Comparison of ENCODE assay signal across 9 cellular contexts in genomic region chr16:85942659-85943058, GRCh38. TPM values are rescaled to one million over a fixed set of nuclear protein-coding genes. Genes with fewer than 3 reads are reported as not detected.
DNase-seq lines count a peak whose midpoint lies in the region; ATAC-seq and TF ChIP-seq lines count a peak whose summit lies in the region.
"Not testable (repeated sequence)": the region's sequence is repeated elsewhere in the genome, so short reads cannot be mapped to it uniquely, and the experiment has no call there.
"Had no signal": no experiment of that assay in that cellular context is flagged by ENCODE, and none has a peak within 500 bp of the region (broad histone marks: within the 10 kb centered on the region; RNA-seq: fewer than 3 reads in every experiment).

No MANE protein-coding gene starts in this region.

- H4K20me1 ChIP-seq in BLaER1 treated with 17β-estradiol and CSF1 and Interleukin-3, amounts not matched to agents 10 nM and 100 nM = not testable (repeated sequence)

- H3K36me3 ChIP-seq in BLaER1 treated with 17β-estradiol and CSF1 and Interleukin-3, amounts not matched to agents 10 nM and 100 nM = peaks cover 0 to 27% (median 0%) of the 10 kb centered on the region in 11 experiments; a peak in 4 of 22 replicates
- H3K36me3 ChIP-seq in right lobe of liver = not testable (repeated sequence)

- not testable (repeated sequence) for H3K4me3 Mint-ChIP-seq in activated CD4-positive, alpha-beta T cell treated with anti-CD3 and anti-CD28 coated beads for 36 hours; activated naive CD4-positive, alpha-beta T cell treated with anti-CD3 and anti-CD28 coated beads, Interleukin-2, amount 50 U/mL, for 24 hours; stimulated activated memory B cell treated with anti-CD40 and anti-IgM and Interleukin-4, amounts not matched to agents 10 μg/mL and 1 μg/mL and 100 μg/mL, for 72 hours; stimulated activated naive CD8-positive, alpha-beta T cell treated with anti-CD3 and anti-CD28 coated beads, Interleukin-15, Interleukin-2, amounts not matched to agents 100 ng/mL and 50 ng/mL, for 24 hours

- H3K27me3 Mint-ChIP-seq in activated CD4-positive, alpha-beta T cell treated with anti-CD3 and anti-CD28 coated beads for 36 hours; activated naive CD4-positive, alpha-beta T cell treated with anti-CD3 and anti-CD28 coated beads, Interleukin-2, amount 50 U/mL, for 24 hours; stimulated activated memory B cell treated with anti-CD40 and anti-IgM and Interleukin-4, amounts not matched to agents 10 μg/mL and 1 μg/mL and 100 μg/mL, for 72 hours; stimulated activated naive CD8-positive, alpha-beta T cell treated with anti-CD3 and anti-CD28 coated beads, Interleukin-15, Interleukin-2, amounts not matched to agents 100 ng/mL and 50 ng/mL, for 24 hours: not testable (repeated sequence)

- not testable (repeated sequence) for H3K36me3 Mint-ChIP-seq in activated CD4-positive, alpha-beta T cell treated with anti-CD3 and anti-CD28 coated beads for 36 hours (ENCODE audit: low read depth); activated naive CD4-positive, alpha-beta T cell treated with anti-CD3 and anti-CD28 coated beads, Interleukin-2, amount 50 U/mL, for 24 hours; stimulated activated memory B cell treated with anti-CD40 and anti-IgM and Interleukin-4, amounts not matched to agents 10 μg/mL and 1 μg/mL and 100 μg/mL, for 72 hours
- H3K36me3 Mint-ChIP-seq in stimulated activated naive CD8-positive, alpha-beta T cell treated with anti-CD3 and anti-CD28 coated beads, Interleukin-15, Interleukin-2, amounts not matched to agents 100 ng/mL and 50 ng/mL, for 24 hours (ENCODE audit: low read depth) = peaks cover 15% of the 10 kb centered on the region

- H3K27ac Mint-ChIP-seq in activated CD4-positive, alpha-beta T cell treated with anti-CD3 and anti-CD28 coated beads for 36 hours = peak overlapping the region; percentile 1
- H3K27ac Mint-ChIP-seq in activated naive CD4-positive, alpha-beta T cell treated with anti-CD3 and anti-CD28 coated beads, Interleukin-2, amount 50 U/mL, for 24 hours = peak overlapping the region; percentile 33
- H3K27ac Mint-ChIP-seq in stimulated activated memory B cell treated with anti-CD40 and anti-IgM and Interleukin-4, amounts not matched to agents 10 μg/mL and 1 μg/mL and 100 μg/mL, for 72 hours = peak overlapping the region; percentile 87
- H3K27ac Mint-ChIP-seq in stimulated activated naive CD8-positive, alpha-beta T cell treated with anti-CD3 and anti-CD28 coated beads, Interleukin-15, Interleukin-2, amounts not matched to agents 100 ng/mL and 50 ng/mL, for 24 hours = peak overlapping the region; percentile 73

- H3K4me1 ChIP-seq in BLaER1 treated with 17β-estradiol and CSF1 and Interleukin-3, amounts not matched to agents 10 nM and 100 nM = peaks cover 48 to 100% (median 100%) of the 10 kb centered on the region in 10 experiments
- peaks cover 0 to 66% (median 23%) of the 10 kb centered on the region in 4 donors for H3K4me1 ChIP-seq in right lobe of liver

- H3K9ac ChIP-seq in BLaER1 treated with 17β-estradiol and CSF1 and Interleukin-3, amounts not matched to agents 10 nM and 100 nM = peak overlapping the region in 2 of 11 experiments; percentile 1 to 8; a peak in 3 of 22 replicates

- not testable (repeated sequence) for ATAC-seq in activated CD4-positive, alpha-beta T cell treated with anti-CD3 and anti-CD28 coated beads for 36 hours; stimulated activated memory B cell treated with anti-CD40 and anti-IgM and Interleukin-4, amounts not matched to agents 10 μg/mL and 1 μg/mL and 100 μg/mL, for 72 hours
- ATAC-seq in left lobe of liver (peak; percentile 38), right lobe of liver (peak; percentile 11 to 54 (median 38))

- H3K9me3 Mint-ChIP-seq in activated CD4-positive, alpha-beta T cell treated with anti-CD3 and anti-CD28 coated beads for 36 hours (ENCODE audit: low read depth); activated naive CD4-positive, alpha-beta T cell treated with anti-CD3 and anti-CD28 coated beads, Interleukin-2, amount 50 U/mL, for 24 hours; stimulated activated memory B cell treated with anti-CD40 and anti-IgM and Interleukin-4, amounts not matched to agents 10 μg/mL and 1 μg/mL and 100 μg/mL, for 72 hours; stimulated activated naive CD8-positive, alpha-beta T cell treated with anti-CD3 and anti-CD28 coated beads, Interleukin-15, Interleukin-2, amounts not matched to agents 100 ng/mL and 50 ng/mL, for 24 hours: not testable (repeated sequence)

- not testable (repeated sequence) for H3K4me3 ChIP-seq in BLaER1 treated with 17β-estradiol and CSF1 and Interleukin-3, amounts not matched to agents 10 nM and 100 nM; right lobe of liver

- WGBS in right lobe of liver (ENCODE audit: insufficient coverage, low coverage, low lambda C conversion rate, missing lambda C conversion rate) = 43% methylated on average over 9 of the region's 10 CpGs

- peak overlapping the region in 9 of 11 experiments; percentile 37 to 100 (median 86); a peak in 17 of 22 replicates for H3K27ac ChIP-seq in BLaER1 treated with 17β-estradiol and CSF1 and Interleukin-3, amounts not matched to agents 10 nM and 100 nM
- peak overlapping the region in 2 of 3 donors; percentile 92 to 97 for H3K27ac ChIP-seq in right lobe of liver

- not testable (repeated sequence) for TF ChIP-seq POLR2A in right lobe of liver (IDR thresholded peaks at IDR 0.05)

- not testable (repeated sequence) for H3K27me3 ChIP-seq in BLaER1 treated with 17β-estradiol and CSF1 and Interleukin-3, amounts not matched to agents 10 nM and 100 nM; right lobe of liver

- H3K4me1 Mint-ChIP-seq in activated CD4-positive, alpha-beta T cell treated with anti-CD3 and anti-CD28 coated beads for 36 hours = peaks cover 59% of the 10 kb centered on the region
- peaks cover 62% of the 10 kb centered on the region for H3K4me1 Mint-ChIP-seq in activated naive CD4-positive, alpha-beta T cell treated with anti-CD3 and anti-CD28 coated beads, Interleukin-2, amount 50 U/mL, for 24 hours
- H3K4me1 Mint-ChIP-seq in stimulated activated memory B cell treated with anti-CD40 and anti-IgM and Interleukin-4, amounts not matched to agents 10 μg/mL and 1 μg/mL and 100 μg/mL, for 72 hours = peaks cover 70% of the 10 kb centered on the region
- peaks cover 92% of the 10 kb centered on the region for H3K4me1 Mint-ChIP-seq in stimulated activated naive CD8-positive, alpha-beta T cell treated with anti-CD3 and anti-CD28 coated beads, Interleukin-15, Interleukin-2, amounts not matched to agents 100 ng/mL and 50 ng/mL, for 24 hours (ENCODE audit: low read depth)

- H3K4me2 ChIP-seq in BLaER1 treated with 17β-estradiol and CSF1 and Interleukin-3, amounts not matched to agents 10 nM and 100 nM = peak overlapping the region in 9 of 11 experiments; percentile 10 to 96 (median 82); a peak in 15 of 22 replicates

- CTCF ChIA-PET in activated CD4-positive, alpha-beta T cell treated with anti-CD3 and anti-CD28 coated beads for 36 hours (lab: Charles Lee) = interaction anchor here (0.6 to 3.2 kb wide), 3 partner anchors 44 to 123 kb away, joined by 3 to 14 read pairs (median 5); no protein-coding TSS in a partner anchor

- H3K9me3 ChIP-seq in BLaER1 treated with 17β-estradiol and CSF1 and Interleukin-3, amounts not matched to agents 10 nM and 100 nM (replicated peaks in 1 of 11) = peaks cover 0 to 38% (median 4%) of the 10 kb centered on the region in 11 experiments; a peak in 8 of 22 replicates
- not testable (repeated sequence) for H3K9me3 ChIP-seq in right lobe of liver

- intact Hi-C loops in activated CD4-positive, alpha-beta T cell treated with anti-CD3 and anti-CD28 coated beads for 36 hours (cut with DNase I, micrococcal nuclease); right lobe of liver (cut with DNase I): not testable (repeated sequence)

- TF ChIP-seq CTCF in right lobe of liver (IDR thresholded peaks at IDR 0.05) = not testable (repeated sequence)

- not testable (repeated sequence) for DNase-seq in activated CD4-positive, alpha-beta T cell treated with anti-CD3 and anti-CD28 coated beads for 36 hours
- DNase-seq in left lobe of liver (ENCODE audit: low spot score) (peak; percentile 79), right lobe of liver (peak; percentile 41 to 78 (median 71))

- POLR2A ChIA-PET in activated CD4-positive, alpha-beta T cell treated with anti-CD3 and anti-CD28 coated beads for 36 hours (lab: Charles Lee) = not testable (repeated sequence)

RNA-seq across cellular contexts. Expression of gene IRF8, which starts 43.7 kb away (rescaled TPM):
- 100 to 1,000 TPM; 227 to 250 TPM for total RNA-seq in activated CD4-positive, alpha-beta T cell treated with anti-CD3 and anti-CD28 coated beads for 36 hours
- total RNA-seq in left lobe of liver = 9.0 TPM
- total RNA-seq in right lobe of liver = 10 to 100 TPM in 5 of 6 experiments, 1 to 10 TPM in 1; 4.8 to 19.6 (median 14.6) TPM
- total RNA-seq: Daoy, G401 had no signal

Comparison
In these comparisons a context has a peak if more than half of its experiments do, and no peak if none do; other contexts are left out.
1. H3K27ac Mint-ChIP-seq: peak in every context shown above with its lines; median percentile 87 in stimulated activated memory B cell treated with anti-CD40 and anti-IgM and Interleukin-4, amounts not matched to agents 10 μg/mL and 1 μg/mL and 100 μg/mL, for 72 hours; 73 in stimulated activated naive CD8-positive, alpha-beta T cell treated with anti-CD3 and anti-CD28 coated beads, Interleukin-15, Interleukin-2, amounts not matched to agents 100 ng/mL and 50 ng/mL, for 24 hours; 33 in activated naive CD4-positive, alpha-beta T cell treated with anti-CD3 and anti-CD28 coated beads, Interleukin-2, amount 50 U/mL, for 24 hours; 1 in activated CD4-positive, alpha-beta T cell treated with anti-CD3 and anti-CD28 coated beads for 36 hours.
2. RNA of gene IRF8, which starts 43.7 kb away (total RNA-seq): 227 to 250 TPM in activated CD4-positive, alpha-beta T cell treated with anti-CD3 and anti-CD28 coated beads for 36 hours; 4.8 to 19.6 TPM in right lobe of liver and 9.0 TPM in left lobe of liver (single experiment); every median in the first group is over 10 times any median in the second.